11 cellular contexts compared by ENCODE assay signal in genomic region chr2:180222642-180223041, GRCh38.
DNase-seq lines count a peak whose midpoint lies in the region; ATAC-seq and TF ChIP-seq lines count a peak whose summit lies in the region.
"Had no signal": no experiment of that assay in that cellular context is flagged by ENCODE, and none has a peak within 500 bp of the region (broad histone marks: within the 10 kb centered on the region; RNA-seq: fewer than 3 reads in every experiment).

No MANE protein-coding gene starts in this region.

- TF ChIP-seq CTCF in fibroblast of lung (conservative IDR thresholded peaks at IDR 0.05 in 1 of 2, IDR thresholded peaks at IDR 0.05 in 1 of 2; ENCODE audit: low read depth in 1 of 2, low read length in 2 of 2) (no peak), testis (IDR thresholded peaks at IDR 0.05) (no peak), WTC11 (IDR thresholded peaks at IDR 0.05) (no peak)

- H3K4me3 Mint-ChIP-seq in WTC11 = no peak overlapping the region

- H3K4me3 ChIP-seq in fibroblast of lung (replicated peaks in 1 of 4; ENCODE audit: control extremely low read depth in 1 of 4, insufficient read depth in 1 of 4, low read depth in 3 of 4, low read length in 4 of 4) (no peak overlapping the region), testis (no peak overlapping the region)
- H3K4me3 ChIP-seq: ovary had no signal

- H4K20me1 ChIP-seq in fibroblast of lung (ENCODE audit: control insufficient read depth, extremely low read depth, insufficient read depth, low read length) = no peaks in the 10 kb centered on the region

- H3K4me2 ChIP-seq in fibroblast of lung (ENCODE audit: extremely low read depth, insufficient read depth, low read length) = no peak overlapping the region

- DNase-seq in ELR (ENCODE audit: low read depth) = peak; percentile 28
- DNase-seq in NCI-H510A treated with DMSO at 0.1 percent for 48 hours (lab: John Stamatoyannopoulos, UW) = peak; percentile 62
- peak; percentile 92 to 94 for DNase-seq in fibroblast of lung (ENCODE audit: low read depth in 2 of 2)
- peak; percentile 16 for DNase-seq in putamen (ENCODE audit: low spot score)
- DNase-seq in testis = no peak
- no peak for DNase-seq in WTC11 (ENCODE audit: low spot score)
- no peak for DNase-seq in activated naive CD4-positive, alpha-beta T cell treated with anti-CD3 and anti-CD28 coated beads, Interleukin-2, amount 50 U/mL, for 16 hours
- DNase-seq: activated CD8-positive, alpha-beta memory T cell treated with anti-CD3 and anti-CD28 coated beads, Interleukin-2, amount 50 U/mL, for 48 hours; NCI-H524; ovary had no signal

- intact Hi-C loops in testis (cut with DNase I; ENCODE audit: low total_unique reads) = no loop called here

- peaks cover 28% of the 10 kb centered on the region for H3K36me3 Mint-ChIP-seq in WTC11

- no peaks in the 10 kb centered on the region for H3K79me2 ChIP-seq in fibroblast of lung (ENCODE audit: control insufficient read depth, insufficient read depth, low read length)

- H3K27ac ChIP-seq in fibroblast of lung (ENCODE audit: insufficient read depth, low read length) (no peak overlapping the region), testis (no peak overlapping the region)
- H3K27ac ChIP-seq: ovary had no signal

- H3K4me1 Mint-ChIP-seq in WTC11 = no peaks in the 10 kb centered on the region

- peaks cover 38% of the 10 kb centered on the region for H3K9me3 Mint-ChIP-seq in WTC11

- CTCF ChIA-PET in WTC11 (lab: Charles Lee) = no interaction called here

- no peak for TF ChIP-seq POLR2A in testis (IDR thresholded peaks at IDR 0.05)

- no peak overlapping the region for H3K9ac ChIP-seq in fibroblast of lung (ENCODE audit: insufficient read depth, low read length)

- no peak overlapping the region for H3K27ac Mint-ChIP-seq in WTC11

- H2AFZ ChIP-seq in fibroblast of lung (ENCODE audit: low read length) = no peak overlapping the region

- no peaks in the 10 kb centered on the region for H3K27me3 Mint-ChIP-seq in WTC11 (ENCODE audit: low read depth)

- POLR2A ChIA-PET in WTC11 (lab: Charles Lee) = no interaction called here

- no peak for ATAC-seq in WTC11
- ATAC-seq in HG02938 (IDR thresholded peaks at IDR 0.05; ENCODE audit: unreplicated experiment) = no peak

- WGBS in testis, 2 donors = 65 to 81% methylated on average over 1 of the region's 1 CpG

- H3K27me3 ChIP-seq in fibroblast of lung (ENCODE audit: control insufficient read depth, insufficient read depth, low read length) (no peaks in the 10 kb centered on the region), testis (no peaks in the 10 kb centered on the region)
- H3K27me3 ChIP-seq: ovary had no signal

- H3K36me3 ChIP-seq in fibroblast of lung (ENCODE audit: control insufficient read depth, insufficient read depth, low read length) = no peaks in the 10 kb centered on the region
- no peaks in the 10 kb centered on the region for H3K36me3 ChIP-seq in testis (ENCODE audit: low read depth, missing control alignments)
- H3K36me3 ChIP-seq: ovary had no signal

- H3K9me3 ChIP-seq in fibroblast of lung (ENCODE audit: control insufficient read depth, insufficient read depth, low read depth, low read length) (no peaks in the 10 kb centered on the region), testis (no peaks in the 10 kb centered on the region)
- H3K9me3 ChIP-seq: ovary had no signal

- H3K4me1 ChIP-seq in fibroblast of lung (ENCODE audit: control insufficient read depth, extremely low read depth, insufficient read depth, low read length) (no peaks in the 10 kb centered on the region), testis (no peaks in the 10 kb centered on the region)

TF ChIP-seq in WTC11, 78 proteins besides CTCF, POLR2A, EP300 and RAD21:
- TF ChIP-seq NFE2L1 (CRISPR knock-in tag; IDR thresholded peaks at IDR 0.05) (no peak), ZNF423 (CRISPR knock-in tag; IDR thresholded peaks at IDR 0.05) (no peak), PREB (CRISPR knock-in tag; IDR thresholded peaks at IDR 0.05; ENCODE audit: borderline replicate concordance) (no peak), MLX (CRISPR knock-in tag; IDR thresholded peaks at IDR 0.05) (no peak)
TF ChIP-seq in WTC11: peak in this region for 0.

Comparison
In these comparisons a context has a peak if more than half of its experiments do, and no peak if none do; other contexts are left out.
1. DNase-seq: peak in ELR (single experiment), NCI-H510A treated with DMSO at 0.1 percent for 48 hours (single experiment), fibroblast of lung (2 of 2) and putamen (single experiment); none in testis (single experiment), WTC11 (single experiment) and activated naive CD4-positive, alpha-beta T cell treated with anti-CD3 and anti-CD28 coated beads, Interleukin-2, amount 50 U/mL, for 16 hours (single experiment).